ENCODE assay signal across 1 cellular context in the genomic region with DNA sequence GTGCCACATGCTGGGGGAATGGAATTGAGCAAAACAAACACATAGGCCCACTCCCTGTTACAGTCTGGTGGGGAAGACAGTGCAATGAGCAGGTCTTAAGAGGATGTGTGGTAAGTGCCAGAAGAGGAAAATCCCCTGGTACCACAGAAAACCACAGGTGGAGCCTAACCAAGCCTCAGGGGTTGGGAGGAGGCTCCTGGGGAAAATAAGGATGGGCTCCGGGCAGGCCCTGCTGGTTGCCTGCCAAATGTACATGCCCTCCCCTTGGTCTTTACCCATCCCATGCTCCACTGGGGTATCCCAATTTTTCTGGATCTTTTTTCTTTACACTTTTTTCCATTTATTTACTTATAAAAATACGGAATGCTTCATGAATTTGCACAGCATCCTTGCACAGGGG.
TF ChIP-seq lines count a peak whose summit lies in the region.

No MANE protein-coding gene starts in this region.

TF ChIP-seq in HepG2, 621 proteins besides CTCF, POLR2A, EP300 and RAD21 (continued from another document):
- TF ChIP-seq, protein P1, sequence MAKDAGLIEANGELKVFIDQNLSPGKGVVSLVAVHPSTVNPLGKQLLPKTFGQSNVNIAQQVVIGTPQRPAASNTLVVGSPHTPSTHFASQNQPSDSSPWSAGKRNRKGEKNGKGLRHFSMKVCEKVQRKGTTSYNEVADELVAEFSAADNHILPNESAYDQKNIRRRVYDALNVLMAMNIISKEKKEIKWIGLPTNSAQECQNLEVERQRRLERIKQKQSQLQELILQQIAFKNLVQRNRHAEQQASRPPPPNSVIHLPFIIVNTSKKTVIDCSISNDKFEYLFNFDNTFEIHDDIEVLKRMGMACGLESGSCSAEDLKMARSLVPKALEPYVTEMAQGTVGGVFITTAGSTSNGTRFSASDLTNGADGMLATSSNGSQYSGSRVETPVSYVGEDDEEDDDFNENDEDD (CRISPR knock-in tag; IDR thresholded peaks at IDR 0.05; ENCODE audit: borderline replicate concordance): no peak
- TF ChIP-seq, protein P2, sequence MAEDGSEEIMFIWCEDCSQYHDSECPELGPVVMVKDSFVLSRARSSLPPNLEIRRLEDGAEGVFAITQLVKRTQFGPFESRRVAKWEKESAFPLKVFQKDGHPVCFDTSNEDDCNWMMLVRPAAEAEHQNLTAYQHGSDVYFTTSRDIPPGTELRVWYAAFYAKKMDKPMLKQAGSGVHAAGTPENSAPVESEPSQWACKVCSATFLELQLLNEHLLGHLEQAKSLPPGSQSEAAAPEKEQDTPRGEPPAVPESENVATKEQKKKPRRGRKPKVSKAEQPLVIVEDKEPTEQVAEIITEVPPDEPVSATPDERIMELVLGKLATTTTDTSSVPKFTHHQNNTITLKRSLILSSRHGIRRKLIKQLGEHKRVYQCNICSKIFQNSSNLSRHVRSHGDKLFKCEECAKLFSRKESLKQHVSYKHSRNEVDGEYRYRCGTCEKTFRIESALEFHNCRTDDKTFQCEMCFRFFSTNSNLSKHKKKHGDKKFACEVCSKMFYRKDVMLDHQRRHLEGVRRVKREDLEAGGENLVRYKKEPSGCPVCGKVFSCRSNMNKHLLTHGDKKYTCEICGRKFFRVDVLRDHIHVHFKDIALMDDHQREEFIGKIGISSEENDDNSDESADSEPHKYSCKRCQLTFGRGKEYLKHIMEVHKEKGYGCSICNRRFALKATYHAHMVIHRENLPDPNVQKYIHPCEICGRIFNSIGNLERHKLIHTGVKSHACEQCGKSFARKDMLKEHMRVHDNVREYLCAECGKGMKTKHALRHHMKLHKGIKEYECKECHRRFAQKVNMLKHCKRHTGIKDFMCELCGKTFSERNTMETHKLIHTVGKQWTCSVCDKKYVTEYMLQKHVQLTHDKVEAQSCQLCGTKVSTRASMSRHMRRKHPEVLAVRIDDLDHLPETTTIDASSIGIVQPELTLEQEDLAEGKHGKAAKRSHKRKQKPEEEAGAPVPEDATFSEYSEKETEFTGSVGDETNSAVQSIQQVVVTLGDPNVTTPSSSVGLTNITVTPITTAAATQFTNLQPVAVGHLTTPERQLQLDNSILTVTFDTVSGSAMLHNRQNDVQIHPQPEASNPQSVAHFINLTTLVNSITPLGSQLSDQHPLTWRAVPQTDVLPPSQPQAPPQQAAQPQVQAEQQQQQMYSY (CRISPR knock-in tag; IDR thresholded peaks at IDR 0.05): no peak
- no peak for TF ChIP-seq ZNF331 (CRISPR knock-in tag; IDR thresholded peaks at IDR 0.05)
- no peak for TF ChIP-seq PHF21A (CRISPR knock-in tag; IDR thresholded peaks at IDR 0.05)
- TF ChIP-seq POLR2AphosphoS2 (IDR thresholded peaks at IDR 0.05; ENCODE audit: low read depth, low read length): no peak
- TF ChIP-seq ZNF20 (CRISPR knock-in tag; IDR thresholded peaks at IDR 0.05): no peak
- TF ChIP-seq HOXA3 (CRISPR knock-in tag; IDR thresholded peaks at IDR 0.05): no peak
- TF ChIP-seq SP140L (CRISPR knock-in tag; IDR thresholded peaks at IDR 0.05; ENCODE audit: borderline replicate concordance): no peak
- no peak for TF ChIP-seq DNMT1 (CRISPR knock-in tag; IDR thresholded peaks at IDR 0.05)
- TF ChIP-seq ZNF549 (CRISPR knock-in tag; IDR thresholded peaks at IDR 0.05): no peak
- no peak for TF ChIP-seq ZNF577 (CRISPR knock-in tag; IDR thresholded peaks at IDR 0.05; ENCODE audit: borderline replicate concordance, low read depth)
- no peak for TF ChIP-seq NR2F1 (CRISPR knock-in tag; IDR thresholded peaks at IDR 0.05)
- TF ChIP-seq FOXM1 (CRISPR knock-in tag; IDR thresholded peaks at IDR 0.05): no peak
- TF ChIP-seq, protein P3, sequence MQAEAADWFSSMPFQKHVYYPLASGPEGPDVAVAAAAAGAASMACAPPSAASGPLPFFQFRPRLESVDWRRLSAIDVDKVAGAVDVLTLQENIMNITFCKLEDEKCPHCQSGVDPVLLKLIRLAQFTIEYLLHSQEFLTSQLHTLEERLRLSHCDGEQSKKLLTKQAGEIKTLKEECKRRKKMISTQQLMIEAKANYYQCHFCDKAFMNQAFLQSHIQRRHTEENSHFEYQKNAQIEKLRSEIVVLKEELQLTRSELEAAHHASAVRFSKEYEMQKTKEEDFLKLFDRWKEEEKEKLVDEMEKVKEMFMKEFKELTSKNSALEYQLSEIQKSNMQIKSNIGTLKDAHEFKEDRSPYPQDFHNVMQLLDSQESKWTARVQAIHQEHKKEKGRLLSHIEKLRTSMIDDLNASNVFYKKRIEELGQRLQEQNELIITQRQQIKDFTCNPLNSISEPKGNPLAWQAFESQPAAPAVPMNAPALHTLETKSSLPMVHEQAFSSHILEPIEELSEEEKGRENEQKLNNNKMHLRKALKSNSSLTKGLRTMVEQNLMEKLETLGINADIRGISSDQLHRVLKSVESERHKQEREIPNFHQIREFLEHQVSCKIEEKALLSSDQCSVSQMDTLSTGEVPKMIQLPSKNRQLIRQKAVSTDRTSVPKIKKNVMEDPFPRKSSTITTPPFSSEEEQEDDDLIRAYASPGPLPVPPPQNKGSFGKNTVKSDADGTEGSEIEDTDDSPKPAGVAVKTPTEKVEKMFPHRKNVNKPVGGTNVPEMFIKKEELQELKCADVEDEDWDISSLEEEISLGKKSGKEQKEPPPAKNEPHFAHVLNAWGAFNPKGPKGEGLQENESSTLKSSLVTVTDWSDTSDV (CRISPR knock-in tag; IDR thresholded peaks at IDR 0.05): no peak
TF ChIP-seq in HepG2: peak in this region for 0.
